In genomic region chr17:63675231-63675606, GRCh38 we compare ENCODE assay signal across 1 cellular context.
TF ChIP-seq lines count a peak whose summit lies in the region.

No MANE protein-coding gene starts in this region.

TF ChIP-seq in HCT116, 20 proteins besides CTCF, POLR2A, EP300 and RAD21:
- TF ChIP-seq POLR2AphosphoS5 (IDR thresholded peaks at IDR 0.05; ENCODE audit: low read depth, low read length) = no peak
- no peak for TF ChIP-seq SP1 (IDR thresholded peaks at IDR 0.05; ENCODE audit: low read depth)
- TF ChIP-seq CEBPB (IDR thresholded peaks at IDR 0.05; ENCODE audit: low read depth) = no peak
- no peak for TF ChIP-seq FOSL1 (IDR thresholded peaks at IDR 0.05; ENCODE audit: low read depth)
- TF ChIP-seq SIN3A (IDR thresholded peaks at IDR 0.05; ENCODE audit: low read depth) = no peak
- no peak for TF ChIP-seq ELF1 (IDR thresholded peaks at IDR 0.05; ENCODE audit: borderline replicate concordance, low read depth)
- TF ChIP-seq ZFX (IDR thresholded peaks at IDR 0.05) = no peak
- TF ChIP-seq YY1 (IDR thresholded peaks at IDR 0.05; ENCODE audit: extremely low read depth, insufficient replicate concordance, low read depth, low read length) = no peak
- no peak for TF ChIP-seq SRF (IDR thresholded peaks at IDR 0.05; ENCODE audit: low read depth)
- no peak for TF ChIP-seq ATF3 (IDR thresholded peaks at IDR 0.05)
- TF ChIP-seq ZNF274 (IDR thresholded peaks at IDR 0.05; ENCODE audit: low read depth, low read length) = no peak
- TF ChIP-seq MAX (IDR thresholded peaks at IDR 0.05) = no peak
- no peak for TF ChIP-seq ZBTB33 (IDR thresholded peaks at IDR 0.05; ENCODE audit: extremely low read depth, insufficient replicate concordance, low read length)
- TF ChIP-seq CBX3 (IDR thresholded peaks at IDR 0.05; ENCODE audit: low read depth) = no peak
- no peak for TF ChIP-seq TCF7L2 (IDR thresholded peaks at IDR 0.05; ENCODE audit: borderline replicate concordance, extremely low read depth, insufficient read depth, insufficient read length)
- TF ChIP-seq REST (IDR thresholded peaks at IDR 0.05; ENCODE audit: low read depth) = no peak
- no peak for TF ChIP-seq JUND (IDR thresholded peaks at IDR 0.05)
- no peak for TF ChIP-seq EZH2phosphoT487 (IDR thresholded peaks at IDR 0.05; ENCODE audit: borderline replicate concordance)
- TF ChIP-seq EZH2 (IDR thresholded peaks at IDR 0.05) = no peak
- TF ChIP-seq EGR1 (IDR thresholded peaks at IDR 0.05; ENCODE audit: low read depth) = no peak
